In the genomic region with DNA sequence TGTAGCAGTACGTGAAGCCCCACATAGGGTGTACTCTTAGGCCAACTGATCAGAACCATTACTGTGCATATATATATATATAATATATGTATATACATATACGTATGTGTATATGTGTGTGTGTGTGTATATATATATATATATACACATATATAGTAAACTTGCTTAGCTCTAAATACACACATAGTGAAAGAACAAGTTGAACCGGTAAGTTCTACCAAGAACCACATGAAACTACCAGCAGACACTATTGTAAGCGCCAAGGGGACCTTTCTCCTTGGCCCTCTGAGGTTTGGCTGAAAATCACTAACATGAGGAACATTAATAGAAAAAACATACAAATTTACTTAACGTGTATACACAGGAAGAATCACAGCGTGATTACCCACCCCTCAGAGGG, we compare ENCODE assay signal across 1 cellular context.
TF ChIP-seq lines count a peak whose summit lies in the region.

No MANE protein-coding gene starts in this region.

TF ChIP-seq in H1, 55 proteins besides CTCF, POLR2A, EP300 and RAD21:
- TF ChIP-seq BACH1 (IDR thresholded peaks at IDR 0.05; ENCODE audit: low read length) (no peak), FOSL1 (IDR thresholded peaks at IDR 0.05; ENCODE audit: insufficient read depth, low read depth, low read length) (no peak)
TF ChIP-seq in H1: peak in this region for 0.
